Comparison of ENCODE assay signal across 1 cellular context in genomic region chr15:82539690-82540054, GRCh38.
TF ChIP-seq lines count a peak whose summit lies in the region.

No MANE protein-coding gene starts in this region.

TF ChIP-seq in HepG2, 621 proteins besides CTCF, POLR2A, EP300 and RAD21 (continued from another document):
- TF ChIP-seq SP1 (IDR thresholded peaks at IDR 0.05) (no peak), SP1 (CRISPR knock-in tag; IDR thresholded peaks at IDR 0.05) (no peak), ZBTB46 (CRISPR knock-in tag; IDR thresholded peaks at IDR 0.05; ENCODE audit: borderline replicate concordance) (no peak), TIGD3 (CRISPR knock-in tag; IDR thresholded peaks at IDR 0.05; ENCODE audit: borderline replicate concordance) (0 out of 2 replicates have a peak, but pooled peaks have one; percentile 0), ZNF446 (CRISPR knock-in tag; IDR thresholded peaks at IDR 0.05) (0 out of 2 replicates have a peak, but pooled peaks have one; percentile 11), HNRNPL (IDR thresholded peaks at IDR 0.05; ENCODE audit: low read depth, low read length) (peak; percentile 16; the same call in 1 of the 2 replicates), PAWR (CRISPR knock-in tag; IDR thresholded peaks at IDR 0.05; ENCODE audit: borderline replicate concordance) (no peak)
